ENCODE assay signal across 10 cellular contexts in genomic region chr20:21511850-21512633, GRCh38. TPM values are rescaled to one million over a fixed set of nuclear protein-coding genes. Genes with fewer than 3 reads are reported as not detected.
DNase-seq lines count a peak whose midpoint lies in the region; ATAC-seq, FAIRE-seq and TF ChIP-seq lines count a peak whose summit lies in the region.
"Had no signal": no experiment of that assay in that cellular context is flagged by ENCODE, and none has a peak within 500 bp of the region (broad histone marks: within the 10 kb centered on the region; RNA-seq: fewer than 3 reads in every experiment).

No MANE protein-coding gene starts in this region.

- intact Hi-C loops in CD4-positive, alpha-beta memory T cell (cut with micrococcal nuclease), result loop anchor here (5.0 kb wide), 1 partner anchor 410 kb away; no protein-coding TSS in a partner anchor
- intact Hi-C loops in endothelial cell of umbilical vein (cut with micrococcal nuclease), result no loop called here

- peaks cover 61% of the 10 kb centered on the region for H3K4me1 ChIP-seq in CD4-positive, alpha-beta memory T cell (ENCODE audit: insufficient read depth, low read length)
- H3K4me1 ChIP-seq in SJSA1 (replicated peaks) (peaks cover 12% of the 10 kb centered on the region), endothelial cell of umbilical vein (ENCODE audit: control insufficient read depth, extremely low read depth, insufficient read depth, low read length) (peaks cover 15% of the 10 kb centered on the region)

- TF ChIP-seq CTCF in endothelial cell of umbilical vein (IDR thresholded peaks at IDR 0.05; ENCODE audit: extremely low read depth in 1 of 2, insufficient read depth in 1 of 2, low read depth in 1 of 2, low read length in 2 of 2), result no peak
- TF ChIP-seq CTCF in osteocyte (IDR thresholded peaks at IDR 0.05), result no peak

- no peaks in the 10 kb centered on the region for H3K79me2 ChIP-seq in endothelial cell of umbilical vein (ENCODE audit: control insufficient read depth, insufficient read depth, low read length)

- POLR2A ChIA-PET in CD4-positive, alpha-beta memory T cell (lab: Charles Lee; ENCODE audit: partially characterized antibody), result interaction anchor here (0.7 kb wide), 1 partner anchor 116 kb away, joined by 3 read pairs; no protein-coding TSS in a partner anchor
- POLR2A ChIA-PET in endothelial cell of umbilical vein (lab: Charles Lee), result no interaction called here

- no peaks in the 10 kb centered on the region for H4K20me1 ChIP-seq in endothelial cell of umbilical vein (replicated peaks; ENCODE audit: control insufficient read depth, extremely low read depth, insufficient read depth, low read length)

- no peak overlapping the region for H3K27ac ChIP-seq in CD4-positive, alpha-beta memory T cell (ENCODE audit: low read depth, low read length)
- H3K27ac ChIP-seq in SJSA1 (peak overlapping the region; percentile 66; the same call in 1 of the 2 replicates), endothelial cell of umbilical vein (ENCODE audit: insufficient read depth, low read depth, low read length) (no peak overlapping the region)

- peaks cover 0 to 19% (median 0%) of the 10 kb centered on the region in 8 donors for H3K9me3 Mint-ChIP-seq in CD4-positive, alpha-beta memory T cell
- H3K9me3 Mint-ChIP-seq in osteocyte (ENCODE audit: unreplicated experiment), result no peaks in the 10 kb centered on the region

- no peaks in the 10 kb centered on the region for H3K36me3 Mint-ChIP-seq in CD4-positive, alpha-beta memory T cell
- peaks cover 4% of the 10 kb centered on the region for H3K36me3 Mint-ChIP-seq in osteocyte (ENCODE audit: unreplicated experiment)

- TF ChIP-seq POLR2A in endothelial cell of umbilical vein (IDR thresholded peaks at IDR 0.05; ENCODE audit: low read depth, low read length), result no peak

- H3K27ac Mint-ChIP-seq in CD4-positive, alpha-beta memory T cell, result peak overlapping the region in 2 of 7 donors; percentile 59 to 64
- H3K27ac Mint-ChIP-seq in osteocyte (ENCODE audit: unreplicated experiment), result no peak overlapping the region

- CTCF ChIA-PET in CD4-positive, alpha-beta memory T cell (lab: Charles Lee; ENCODE audit: partially characterized antibody), result interaction anchor here (0.9 to 17.6 kb wide), 2 partner anchors 274 to 277 kb away, joined by 3 to 337 read pairs; no protein-coding TSS in a partner anchor
- CTCF ChIA-PET in endothelial cell of umbilical vein (lab: Charles Lee), result interaction anchor here (0.7 to 12.0 kb wide), 2 partner anchors 274 to 276 kb away, joined by 4 to 443 read pairs; no protein-coding TSS in a partner anchor

- H3K4me3 ChIP-seq in CD4-positive, alpha-beta memory T cell (ENCODE audit: low read length in 2 of 2), result no peak overlapping the region
- peak overlapping the region; percentile 82 for H3K4me3 ChIP-seq in SJSA1
- H3K4me3 ChIP-seq in endothelial cell of umbilical vein (replicated peaks in 1 of 3; ENCODE audit: insufficient read depth in 1 of 3, low read depth in 1 of 3, low read length in 3 of 3), result no peak overlapping the region

- ATAC-seq in HG03439 (IDR thresholded peaks at IDR 0.05; ENCODE audit: unreplicated experiment) (no peak), GM18511 (IDR thresholded peaks at IDR 0.05; ENCODE audit: unreplicated experiment) (no peak)

- no peaks in the 10 kb centered on the region for H3K9me3 ChIP-seq in CD4-positive, alpha-beta memory T cell (ENCODE audit: control insufficient read depth in 1 of 2, low read length in 2 of 2)
- H3K9me3 ChIP-seq in SJSA1 (replicated peaks) (no peaks in the 10 kb centered on the region), endothelial cell of umbilical vein (replicated peaks; ENCODE audit: control insufficient read depth, insufficient read depth, low read length) (no peaks in the 10 kb centered on the region)

- H3K27me3 ChIP-seq in CD4-positive, alpha-beta memory T cell (ENCODE audit: insufficient read depth, low read length), result peaks cover 72% of the 10 kb centered on the region
- H3K27me3 ChIP-seq in SJSA1 (replicated peaks), result no peaks in the 10 kb centered on the region
- peaks cover 80 to 91% of the 10 kb centered on the region in 2 experiments for H3K27me3 ChIP-seq in endothelial cell of umbilical vein (ENCODE audit: control insufficient read depth in 2 of 2, insufficient read depth in 2 of 2, low read length in 2 of 2)

- H3K9ac ChIP-seq in endothelial cell of umbilical vein (replicated peaks; ENCODE audit: extremely low read depth, insufficient read depth, low read length), result no peak overlapping the region

- H3K4me2 ChIP-seq in endothelial cell of umbilical vein (ENCODE audit: insufficient read depth, low read length), result peak overlapping the region; percentile 6

- peaks cover 59 to 63% of the 10 kb centered on the region in 2 donors for H3K27me3 Mint-ChIP-seq in CD4-positive, alpha-beta memory T cell
- H3K27me3 Mint-ChIP-seq in osteocyte (ENCODE audit: unreplicated experiment), result peaks cover 76% of the 10 kb centered on the region

- no peak overlapping the region for H2AFZ ChIP-seq in endothelial cell of umbilical vein (ENCODE audit: low read depth, low read length)

- H3K4me3 Mint-ChIP-seq in CD4-positive, alpha-beta memory T cell, result peak overlapping the region; percentile 59 to 81 (median 76)
- H3K4me3 Mint-ChIP-seq in osteocyte (ENCODE audit: unreplicated experiment), result peak overlapping the region; percentile 45

- no TSS peak for BruUV-seq in endothelial cell of umbilical vein (replicated peaks; lab: Mats Ljungman, UMichigan)

- H3K9me1 ChIP-seq in endothelial cell of umbilical vein (replicated peaks; ENCODE audit: control insufficient read depth, extremely low read depth, insufficient read depth, low read length), result no peaks in the 10 kb centered on the region

- dilution Hi-C loops in endothelial cell of umbilical vein (cut with MboI; ENCODE audit: extremely low pct_ligation_motif_present, low sequenced_read_pairs), result no loop called here

- no peak for FAIRE-seq in endothelial cell of umbilical vein (lab: Jason Lieb, UNC)

- no peak for DNase-seq in CD4-positive, alpha-beta memory T cell
- DNase-seq in SJSA1 (ENCODE audit: low read depth in 1 of 2, low spot score in 2 of 2) (peak; percentile 31 to 52), endothelial cell of umbilical vein (ENCODE audit: low read depth, low spot score) (no peak), osteocyte (ENCODE audit: extremely low spot score, unreplicated experiment) (peak; percentile 81), HT-29 (ENCODE audit: low spot score) (no peak), DMS79 treated with DMSO at 0.1 percent for 48 hours (lab: John Stamatoyannopoulos, UW) (no peak)
- DNase-seq: cortex of kidney had no signal

- peaks cover 28 to 81% (median 57%) of the 10 kb centered on the region in 4 donors for H3K4me1 Mint-ChIP-seq in CD4-positive, alpha-beta memory T cell
- H3K4me1 Mint-ChIP-seq in osteocyte (ENCODE audit: unreplicated experiment), result peaks cover 42% of the 10 kb centered on the region

- H3K36me3 ChIP-seq in CD4-positive, alpha-beta memory T cell (ENCODE audit: insufficient read depth, low read length), result no peaks in the 10 kb centered on the region
- peaks cover 51% of the 10 kb centered on the region for H3K36me3 ChIP-seq in SJSA1
- no peaks in the 10 kb centered on the region for H3K36me3 ChIP-seq in endothelial cell of umbilical vein (ENCODE audit: control insufficient read depth in 2 of 2, extremely low read depth in 1 of 2, insufficient read depth in 2 of 2, low read length in 2 of 2)

TF ChIP-seq in endothelial cell of umbilical vein, 7 proteins besides CTCF, POLR2A, EP300 and RAD21:
- TF ChIP-seq POLR2AphosphoS5 (IDR thresholded peaks at IDR 0.05; ENCODE audit: insufficient read depth, low read depth, low read length), result no peak
- TF ChIP-seq EZH2 (IDR thresholded peaks at IDR 0.05; ENCODE audit: borderline replicate concordance, low read depth, low read length, severe bottlenecking), result peak; percentile 96

RNA-seq across cellular contexts. Expression of gene NKX2-2, which starts 1.8 kb away (rescaled TPM):
- total RNA-seq in CD4-positive, alpha-beta memory T cell, result not detected
- not detected for polyA plus RNA-seq in CD4-positive, alpha-beta memory T cell
- total RNA-seq in SJSA1 (2014; rRNA removed; shearing (Covaris generic)), result 5.7 and 19.8 TPM in 2 replicates
- not detected in 2 replicates for total RNA-seq in endothelial cell of umbilical vein
- polyA plus RNA-seq in endothelial cell of umbilical vein, result not detected in 2 replicates
- polyA plus RNA-seq in endothelial cell of umbilical vein (2011; cell fraction: cytosol; rRNA removed), result not detected in 2 replicates
- polyA plus RNA-seq in endothelial cell of umbilical vein (2011; cell fraction: nucleus; rRNA removed), result not detected in 2 replicates
- polyA plus RNA-seq in endothelial cell of umbilical vein (2012), result not detected in 2 replicates
- polyA minus RNA-seq in endothelial cell of umbilical vein, result not detected in 2 replicates
- not detected for polyA minus RNA-seq in endothelial cell of umbilical vein (2011; cell fraction: cytosol; rRNA and poly(A)+ RNA removed)
- polyA minus RNA-seq in endothelial cell of umbilical vein (2011; cell fraction: nucleus; rRNA and poly(A)+ RNA removed), result not detected in 2 replicates
- total RNA-seq in osteocyte, result not detected in 2 replicates
- total RNA-seq in HT-29 (2014; rRNA removed; shearing (Covaris generic)), result 0.16 TPM in 1 of 2 replicates, not detected in the other
- total RNA-seq: T-helper 1 cell treated with Interleukin-12 subunit alpha and Interleukin-12 subunit beta and Interleukin-4 antibody, amounts not matched to agents 30 ng/mL and 1 ng/mL, for 36 hours had no signal

Comparison
In these comparisons a context has a peak if more than half of its experiments do, and no peak if none do; other contexts are left out.
1. DNase-seq: peak in SJSA1 (2 of 2) and osteocyte (single experiment); none in CD4-positive, alpha-beta memory T cell (0 of 5), endothelial cell of umbilical vein (single experiment), HT-29 (single experiment) and DMS79 treated with DMSO at 0.1 percent for 48 hours (single experiment).